Comparison of ENCODE assay signal across 32 cellular contexts in the genomic region with DNA sequence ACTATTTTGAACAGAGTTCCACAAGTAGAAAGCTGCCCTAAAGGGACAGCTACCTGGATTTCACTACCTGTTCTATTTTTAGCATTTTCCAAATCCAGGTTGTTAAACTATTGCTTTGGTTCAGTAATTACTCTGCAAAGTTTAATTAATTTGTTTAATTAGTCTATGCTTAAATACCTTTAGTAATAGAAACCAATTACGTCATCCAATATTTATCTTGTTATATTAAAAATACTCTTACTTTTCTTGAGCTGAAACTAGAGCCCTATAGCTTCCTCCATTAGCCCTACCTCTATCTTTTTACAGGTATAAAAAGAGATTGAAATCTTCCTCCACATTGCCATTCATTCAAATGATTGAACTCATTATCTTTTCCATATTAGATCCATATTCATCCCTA.
"Had no signal": no experiment of that assay in that cellular context is flagged by ENCODE, and none has a peak within 500 bp of the region (broad histone marks: within the 10 kb centered on the region; RNA-seq: fewer than 3 reads in every experiment).

No MANE protein-coding gene starts in this region.

- H3K4me1 ChIP-seq: adrenal gland, ascending aorta, body of pancreas, breast epithelium had no signal

- H3K27ac ChIP-seq: adrenal gland, ascending aorta, body of pancreas, brain microvascular endothelial cell, breast epithelium had no signal

- H3K36me3 ChIP-seq: adrenal gland, ascending aorta, brain microvascular endothelial cell, breast epithelium, cardiac muscle cell had no signal

- FAIRE-seq: astrocyte, bronchial epithelial cell had no signal

- ATAC-seq: activated naive CD4-positive, alpha-beta T cell treated with anti-CD3 and anti-CD28 coated beads, Interleukin-2, amount 50 U/mL, for 72 hours; activated naive CD8-positive, alpha-beta T cell treated with anti-CD3 and anti-CD28 coated beads, Interleukin-2, amount 50 U/mL, for 24 hours; activated T-cell treated with anti-CD3 and anti-CD28 coated beads, Interleukin-2, amount 50 U/mL, for 4 hours; activated T-cell treated with anti-CD3 and anti-CD28 coated beads, Interleukin-2, amount 50 U/mL, for 72 hours; activated T-helper 17 cell treated with anti-CD3 and anti-CD28 coated beads, Interleukin-2, amount 50 U/mL, for 72 hours; body of pancreas had no signal

- DNase-seq: activated effector memory CD4-positive, alpha-beta T cell treated with anti-CD3 and anti-CD28 coated beads, Interleukin-2, amount 50 U/mL, for 16 hours; activated effector memory CD4-positive, alpha-beta T cell treated with Interleukin-2 at 50 U/mL for 16 hours; activated gamma-delta T cell; activated gamma-delta T cell treated with Interleukin-2 at 50 U/mL for 16 hours; activated naive CD4-positive, alpha-beta T cell; activated naive CD4-positive, alpha-beta T cell treated with anti-CD3 and anti-CD28 coated beads for 36 hours; activated naive CD4-positive, alpha-beta T cell treated with anti-CD3 and anti-CD28 coated beads, Interleukin-2, amount 10 ng/mL, durations not matched to agents 7 days and 5 days; activated naive CD4-positive, alpha-beta T cell treated with anti-CD3 and anti-CD28 coated beads, Interleukin-2, amount 50 U/mL, for 16 hours; activated naive CD4-positive, alpha-beta T cell treated with Interleukin-2 at 50 U/mL for 16 hours; activated naive CD8-positive, alpha-beta T cell treated with anti-CD3 and anti-CD28 coated beads for 36 hours; activated naive CD8-positive, alpha-beta T cell treated with anti-CD3 and anti-CD28 coated beads, Interleukin-2, amount 10 ng/mL, durations not matched to agents 7 days and 5 days; activated naive CD8-positive, alpha-beta T cell treated with anti-CD3 and anti-CD28 coated beads, Interleukin-2, amount 50 U/mL, for 24 hours; activated T-cell treated with anti-CD3 and anti-CD28 coated beads, Interleukin-2, amount 50 U/mL, for 24 hours; activated T-cell treated with anti-CD3 and anti-CD28 coated beads, Interleukin-2, amount 50 U/mL, for 4 hours; activated T-cell treated with anti-CD3 and anti-CD28 coated beads, Interleukin-2, amount 50 U/mL, for 48 hours; activated T-cell treated with anti-CD3 and anti-CD28 coated beads, Interleukin-2, amount 50 U/mL, for 72 hours; adrenal gland; amniotic stem cell; anterior cingulate cortex; aorta; body of pancreas; brain microvascular endothelial cell; caudate nucleus; central memory CD4-positive, alpha-beta T cell; cerebellar nuclear complex had no signal

- H3K9me3 ChIP-seq: adrenal gland, ascending aorta, body of pancreas, breast epithelium had no signal

- H3K27me3 ChIP-seq: adrenal gland, ascending aorta, body of pancreas, brain microvascular endothelial cell, breast epithelium, cardiac muscle cell had no signal

- H3K4me3 ChIP-seq: adrenal gland, ascending aorta, body of pancreas, breast epithelium, cardiac muscle cell had no signal
